In genomic region chr15:49223536-49224274, GRCh38 we compare ENCODE assay signal across 28 cellular contexts. TPM values are rescaled to one million over a fixed set of nuclear protein-coding genes. Genes with fewer than 3 reads are reported as not detected.
A peak's percentile ranks its signal among the peaks of the same experiment; 100 is the strongest.
DNase-seq lines count a peak whose midpoint lies in the region; ATAC-seq and TF ChIP-seq lines count a peak whose summit lies in the region.
"Had no signal": no experiment of that assay in that cellular context is flagged by ENCODE, and none has a peak within 500 bp of the region (broad histone marks: within the 10 kb centered on the region; RNA-seq: fewer than 3 reads in every experiment).

No MANE protein-coding gene starts in this region.

- CTCF ChIA-PET in activated CD8-positive, alpha-beta T cell treated with anti-CD3 and anti-CD28 coated beads for 36 hours (lab: Charles Lee), result interaction anchor here (1.0 kb wide), 1 partner anchor 12 kb away, joined by 4 read pairs; no protein-coding TSS in a partner anchor

- H3K27me3 Mint-ChIP-seq in activated CD8-positive, alpha-beta T cell treated with anti-CD3 and anti-CD28 coated beads for 36 hours, result no peaks in the 10 kb centered on the region
- H3K27me3 Mint-ChIP-seq: CD8-positive, alpha-beta memory T cell; stimulated activated naive CD8-positive, alpha-beta T cell treated with anti-CD3 and anti-CD28 coated beads, Interleukin-15, amount 100 ng/mL, for 72 hours had no signal

- no peaks in the 10 kb centered on the region for H3K27me3 ChIP-seq in right atrium auricular region
- H3K27me3 ChIP-seq: brain microvascular endothelial cell, left lung, MG63 had no signal

- no peak overlapping the region for H3K4me3 Mint-ChIP-seq in activated CD8-positive, alpha-beta T cell treated with anti-CD3 and anti-CD28 coated beads for 36 hours
- H3K4me3 Mint-ChIP-seq: CD8-positive, alpha-beta memory T cell; GM23338; stimulated activated naive CD8-positive, alpha-beta T cell treated with anti-CD3 and anti-CD28 coated beads, Interleukin-15, amount 100 ng/mL, for 72 hours had no signal

- H3K4me3 ChIP-seq in astrocyte of the cerebellum (ENCODE audit: low read depth, low read length) (no peak overlapping the region), fibroblast of villous mesenchyme (ENCODE audit: low read depth, low read length) (no peak overlapping the region), right atrium auricular region (no peak overlapping the region)
- H3K4me3 ChIP-seq: GM23338, left lung, MG63, PC-9 had no signal

- H3K9me3 ChIP-seq in right atrium auricular region, result peaks cover 0 to 30% of the 10 kb centered on the region in 2 donors

- TF ChIP-seq CTCF in astrocyte of the cerebellum (IDR thresholded peaks at IDR 0.05; ENCODE audit: low read depth, low read length, missing control alignments) (no peak), fibroblast of villous mesenchyme (IDR thresholded peaks at IDR 0.05; ENCODE audit: insufficient read depth, low read depth, low read length) (no peak), right atrium auricular region (IDR thresholded peaks at IDR 0.05) (no peak)
- no peak for TF ChIP-seq CTCF in activated CD8-positive, alpha-beta T cell treated with anti-CD3 and anti-CD28 coated beads for 36 hours (IDR thresholded peaks at IDR 0.05)

- H3K9me3 Mint-ChIP-seq in activated CD8-positive, alpha-beta T cell treated with anti-CD3 and anti-CD28 coated beads for 36 hours, result peaks cover 32% of the 10 kb centered on the region
- H3K9me3 Mint-ChIP-seq: GM23338 had no signal

- no peak for ATAC-seq in activated CD8-positive, alpha-beta T cell treated with anti-CD3 and anti-CD28 coated beads for 36 hours
- ATAC-seq: activated CD4-positive, CD25-positive, alpha-beta regulatory T cell treated with anti-CD3 and anti-CD28 coated beads, Interleukin-2, amount 50 U/mL, for 24 hours; GM23338; left lung; right cardiac atrium; Right ventricle myocardium inferior; stimulated activated naive CD8-positive, alpha-beta T cell treated with anti-CD3 and anti-CD28 coated beads, Interleukin-15, amount 100 ng/mL, for 72 hours had no signal

- no peak overlapping the region for H3K27ac Mint-ChIP-seq in activated CD8-positive, alpha-beta T cell treated with anti-CD3 and anti-CD28 coated beads for 36 hours
- H3K27ac Mint-ChIP-seq: GM23338; stimulated activated naive CD8-positive, alpha-beta T cell treated with anti-CD3 and anti-CD28 coated beads, Interleukin-15, amount 100 ng/mL, for 72 hours had no signal

- in situ Hi-C loops in astrocyte of the cerebellum (cut with HindIII; ENCODE audit: low sequenced_read_pairs), result no loop called here

- intact Hi-C loops in activated CD8-positive, alpha-beta T cell treated with anti-CD3 and anti-CD28 coated beads for 36 hours (cut with micrococcal nuclease), result no loop called here

- POLR2A ChIA-PET in activated CD8-positive, alpha-beta T cell treated with anti-CD3 and anti-CD28 coated beads for 36 hours (lab: Charles Lee), result no interaction called here

- peaks cover 65% of the 10 kb centered on the region for H3K36me3 Mint-ChIP-seq in activated CD8-positive, alpha-beta T cell treated with anti-CD3 and anti-CD28 coated beads for 36 hours (ENCODE audit: low read depth)

- H3K36me3 ChIP-seq in right atrium auricular region, result no peaks in the 10 kb centered on the region

- H3K27ac ChIP-seq in right atrium auricular region, result no peak overlapping the region
- H3K27ac ChIP-seq: brain microvascular endothelial cell, left lung, PC-9 had no signal

- DNase-seq in EH (ENCODE audit: low read depth) (peak; percentile 57), M059J (ENCODE audit: low read depth) (peak; percentile 60), astrocyte of the cerebellum (ENCODE audit: low read depth) (peak; percentile 19), fibroblast of villous mesenchyme (ENCODE audit: low read depth) (peak; percentile 78), HUDEP-2 (lab: John Stamatoyannopoulos, UW; ENCODE audit: unreplicated experiment in 76 of 76) (no peak), right atrium auricular region (ENCODE audit: low spot score) (no peak)
- DNase-seq in activated CD8-positive, alpha-beta T cell treated with anti-CD3 and anti-CD28 coated beads for 36 hours, result no peak
- DNase-seq: ACHN; activated CD4-positive, alpha-beta T cell treated with anti-CD3 and anti-CD28 coated beads, Interleukin-2, amount 50 U/mL, for 48 hours; activated CD8-positive, alpha-beta memory T cell treated with anti-CD3 and anti-CD28 coated beads, Interleukin-2, amount 50 U/mL, for 4 hours; activated naive CD4-positive, alpha-beta T cell treated with Interleukin-2 at 50 U/mL for 16 hours; brain microvascular endothelial cell; CD8-positive, alpha-beta memory T cell; GDM1; KBM-7; left lung; MG63; NCI-H1105; NCI-H187; NCI-H524 treated with DMSO at 0.1 percent for 48 hours; PC-9; posterior cingulate gyrus; right cardiac atrium; stimulated activated CD8-positive, alpha-beta memory T cell treated with anti-CD3 and anti-CD28 coated beads, Interleukin-4, amount 100 ng/mL, for 48 hours; stimulated activated naive CD8-positive, alpha-beta T cell treated with anti-CD3 and anti-CD28 coated beads, Interleukin-15, amount 100 ng/mL, for 72 hours had no signal

- H3K4me1 Mint-ChIP-seq in activated CD8-positive, alpha-beta T cell treated with anti-CD3 and anti-CD28 coated beads for 36 hours (ENCODE audit: low read depth), result peaks cover 14% of the 10 kb centered on the region

- H3K4me1 ChIP-seq in right atrium auricular region, result no peaks in the 10 kb centered on the region
- H3K4me1 ChIP-seq: left lung had no signal

RNA-seq across cellular contexts. Expression of gene GALK2, which starts 53.7 kb away (rescaled TPM):
- 29.4 and 46.4 TPM in 2 replicates for total RNA-seq in M059J (2014; rRNA removed; shearing (Covaris generic))
- total RNA-seq in fibroblast of villous mesenchyme (38.7 and 58.7 TPM in 2 replicates), right atrium auricular region (10 to 100 TPM; 24.5 to 26.0 TPM)
- 10 to 100 TPM; 26.8 to 27.5 TPM for total RNA-seq in activated CD8-positive, alpha-beta T cell treated with anti-CD3 and anti-CD28 coated beads for 36 hours

Comparison
In these comparisons a context has a peak if more than half of its experiments do, and no peak if none do; other contexts are left out.
1. DNase-seq: peak in EH (single experiment), M059J (single experiment), astrocyte of the cerebellum (single experiment) and fibroblast of villous mesenchyme (single experiment); none in activated CD8-positive, alpha-beta T cell treated with anti-CD3 and anti-CD28 coated beads for 36 hours (single experiment), HUDEP-2 (0 of 76) and right atrium auricular region (single experiment).